In the genomic region with DNA sequence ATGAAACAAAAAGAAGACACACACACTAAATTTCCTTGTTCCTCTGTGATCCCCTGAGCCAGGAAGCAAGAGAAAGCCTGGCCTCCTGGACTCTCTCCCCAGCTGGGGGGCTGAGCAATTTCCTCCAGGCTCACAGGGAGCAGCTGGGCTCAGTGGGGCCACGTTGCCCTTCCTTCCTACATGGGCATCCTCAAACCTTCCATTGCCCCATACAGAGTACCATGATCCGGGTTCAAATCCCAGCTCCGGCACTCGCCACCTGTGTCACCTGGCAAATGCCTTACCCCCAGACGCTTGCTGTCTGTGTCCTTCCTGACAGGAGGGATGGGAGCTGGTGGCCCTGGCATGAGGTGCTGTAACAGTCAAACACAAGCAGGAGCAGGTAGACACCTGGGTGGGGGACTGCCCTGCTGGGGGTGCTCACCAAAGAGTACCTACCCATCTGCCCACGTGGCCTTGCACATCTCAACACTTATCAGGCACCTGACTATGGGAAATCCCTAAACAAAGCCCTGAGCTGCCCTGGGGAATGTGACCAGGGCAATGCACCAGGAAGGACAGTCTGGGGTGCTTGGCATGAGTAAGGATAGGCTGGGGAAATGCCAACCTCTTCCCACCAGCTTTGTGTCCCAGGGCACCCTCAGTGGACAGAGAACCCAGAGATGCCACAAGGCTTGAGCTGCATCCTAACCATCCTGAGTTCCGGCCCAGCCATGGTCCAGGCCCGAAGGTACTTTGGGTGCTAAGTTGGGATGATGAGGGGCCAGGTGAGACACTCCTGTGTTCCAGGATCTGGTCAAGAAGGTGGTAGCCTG, we compare ENCODE assay signal across 4 cellular contexts. TPM values are rescaled to one million over a fixed set of nuclear protein-coding genes. Genes with fewer than 3 reads are reported as not detected.
"Had no signal": no experiment of that assay in that cellular context is flagged by ENCODE, and none has a peak within 500 bp of the region (broad histone marks: within the 10 kb centered on the region; RNA-seq: fewer than 3 reads in every experiment).

No MANE protein-coding gene starts in this region.

RNA-seq across cellular contexts. Expression of a gene that starts 2.4 kb away (rescaled TPM):
- total RNA-seq: LHCN-M2, MCF 10A, PC-3, RPMI7951 had no signal
